ENCODE assay signal across 1 cellular context in the genomic region with DNA sequence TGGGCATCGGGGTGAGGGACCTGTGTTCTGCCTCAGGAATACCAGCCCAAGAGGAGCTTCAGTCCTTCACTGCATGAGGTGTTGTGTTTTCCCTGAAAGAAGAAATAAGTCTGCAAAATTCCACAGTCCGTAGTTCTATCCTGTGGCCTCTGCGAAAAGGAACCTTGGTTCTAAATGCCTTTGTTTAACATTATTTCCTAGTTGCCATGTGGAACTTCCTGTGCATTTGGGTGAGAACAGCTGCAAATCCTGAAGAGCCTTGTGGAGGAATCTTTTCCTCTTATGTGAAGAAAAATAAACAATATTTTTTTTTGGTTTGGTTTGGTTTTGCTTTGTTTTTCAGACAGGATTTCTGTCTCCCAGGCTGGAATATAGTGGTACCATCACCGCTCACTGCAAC.
TF ChIP-seq lines count a peak whose summit lies in the region.

No MANE protein-coding gene starts in this region.

TF ChIP-seq in GM23338, 12 proteins besides CTCF, POLR2A, EP300 and RAD21:
- TF ChIP-seq ZNF331 (CRISPR knock-in tag; IDR thresholded peaks at IDR 0.05; ENCODE audit: low read depth) (no peak), CREB1 (CRISPR knock-in tag; IDR thresholded peaks at IDR 0.05; ENCODE audit: low read depth) (no peak), JUNB (IDR thresholded peaks at IDR 0.05; ENCODE audit: unreplicated experiment) (no peak), POLR2AphosphoS5 (IDR thresholded peaks at IDR 0.05; ENCODE audit: low read depth) (no peak), NANOG (IDR thresholded peaks at IDR 0.05; ENCODE audit: borderline replicate concordance) (no peak), EZH2phosphoT487 (IDR thresholded peaks at IDR 0.05; ENCODE audit: unreplicated experiment) (no peak), STAT1 (IDR thresholded peaks at IDR 0.05; ENCODE audit: unreplicated experiment) (no peak), EZH2 (IDR thresholded peaks at IDR 0.05; ENCODE audit: low read depth, unreplicated experiment) (no peak), ZNF114 (CRISPR knock-in tag; IDR thresholded peaks at IDR 0.05) (no peak)
- TF ChIP-seq, protein P1, sequence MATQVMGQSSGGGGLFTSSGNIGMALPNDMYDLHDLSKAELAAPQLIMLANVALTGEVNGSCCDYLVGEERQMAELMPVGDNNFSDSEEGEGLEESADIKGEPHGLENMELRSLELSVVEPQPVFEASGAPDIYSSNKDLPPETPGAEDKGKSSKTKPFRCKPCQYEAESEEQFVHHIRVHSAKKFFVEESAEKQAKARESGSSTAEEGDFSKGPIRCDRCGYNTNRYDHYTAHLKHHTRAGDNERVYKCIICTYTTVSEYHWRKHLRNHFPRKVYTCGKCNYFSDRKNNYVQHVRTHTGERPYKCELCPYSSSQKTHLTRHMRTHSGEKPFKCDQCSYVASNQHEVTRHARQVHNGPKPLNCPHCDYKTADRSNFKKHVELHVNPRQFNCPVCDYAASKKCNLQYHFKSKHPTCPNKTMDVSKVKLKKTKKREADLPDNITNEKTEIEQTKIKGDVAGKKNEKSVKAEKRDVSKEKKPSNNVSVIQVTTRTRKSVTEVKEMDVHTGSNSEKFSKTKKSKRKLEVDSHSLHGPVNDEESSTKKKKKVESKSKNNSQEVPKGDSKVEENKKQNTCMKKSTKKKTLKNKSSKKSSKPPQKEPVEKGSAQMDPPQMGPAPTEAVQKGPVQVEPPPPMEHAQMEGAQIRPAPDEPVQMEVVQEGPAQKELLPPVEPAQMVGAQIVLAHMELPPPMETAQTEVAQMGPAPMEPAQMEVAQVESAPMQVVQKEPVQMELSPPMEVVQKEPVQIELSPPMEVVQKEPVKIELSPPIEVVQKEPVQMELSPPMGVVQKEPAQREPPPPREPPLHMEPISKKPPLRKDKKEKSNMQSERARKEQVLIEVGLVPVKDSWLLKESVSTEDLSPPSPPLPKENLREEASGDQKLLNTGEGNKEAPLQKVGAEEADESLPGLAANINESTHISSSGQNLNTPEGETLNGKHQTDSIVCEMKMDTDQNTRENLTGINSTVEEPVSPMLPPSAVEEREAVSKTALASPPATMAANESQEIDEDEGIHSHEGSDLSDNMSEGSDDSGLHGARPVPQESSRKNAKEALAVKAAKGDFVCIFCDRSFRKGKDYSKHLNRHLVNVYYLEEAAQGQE (IDR thresholded peaks at IDR 0.05; ENCODE audit: unreplicated experiment) = no peak
- TF ChIP-seq, protein P2, sequence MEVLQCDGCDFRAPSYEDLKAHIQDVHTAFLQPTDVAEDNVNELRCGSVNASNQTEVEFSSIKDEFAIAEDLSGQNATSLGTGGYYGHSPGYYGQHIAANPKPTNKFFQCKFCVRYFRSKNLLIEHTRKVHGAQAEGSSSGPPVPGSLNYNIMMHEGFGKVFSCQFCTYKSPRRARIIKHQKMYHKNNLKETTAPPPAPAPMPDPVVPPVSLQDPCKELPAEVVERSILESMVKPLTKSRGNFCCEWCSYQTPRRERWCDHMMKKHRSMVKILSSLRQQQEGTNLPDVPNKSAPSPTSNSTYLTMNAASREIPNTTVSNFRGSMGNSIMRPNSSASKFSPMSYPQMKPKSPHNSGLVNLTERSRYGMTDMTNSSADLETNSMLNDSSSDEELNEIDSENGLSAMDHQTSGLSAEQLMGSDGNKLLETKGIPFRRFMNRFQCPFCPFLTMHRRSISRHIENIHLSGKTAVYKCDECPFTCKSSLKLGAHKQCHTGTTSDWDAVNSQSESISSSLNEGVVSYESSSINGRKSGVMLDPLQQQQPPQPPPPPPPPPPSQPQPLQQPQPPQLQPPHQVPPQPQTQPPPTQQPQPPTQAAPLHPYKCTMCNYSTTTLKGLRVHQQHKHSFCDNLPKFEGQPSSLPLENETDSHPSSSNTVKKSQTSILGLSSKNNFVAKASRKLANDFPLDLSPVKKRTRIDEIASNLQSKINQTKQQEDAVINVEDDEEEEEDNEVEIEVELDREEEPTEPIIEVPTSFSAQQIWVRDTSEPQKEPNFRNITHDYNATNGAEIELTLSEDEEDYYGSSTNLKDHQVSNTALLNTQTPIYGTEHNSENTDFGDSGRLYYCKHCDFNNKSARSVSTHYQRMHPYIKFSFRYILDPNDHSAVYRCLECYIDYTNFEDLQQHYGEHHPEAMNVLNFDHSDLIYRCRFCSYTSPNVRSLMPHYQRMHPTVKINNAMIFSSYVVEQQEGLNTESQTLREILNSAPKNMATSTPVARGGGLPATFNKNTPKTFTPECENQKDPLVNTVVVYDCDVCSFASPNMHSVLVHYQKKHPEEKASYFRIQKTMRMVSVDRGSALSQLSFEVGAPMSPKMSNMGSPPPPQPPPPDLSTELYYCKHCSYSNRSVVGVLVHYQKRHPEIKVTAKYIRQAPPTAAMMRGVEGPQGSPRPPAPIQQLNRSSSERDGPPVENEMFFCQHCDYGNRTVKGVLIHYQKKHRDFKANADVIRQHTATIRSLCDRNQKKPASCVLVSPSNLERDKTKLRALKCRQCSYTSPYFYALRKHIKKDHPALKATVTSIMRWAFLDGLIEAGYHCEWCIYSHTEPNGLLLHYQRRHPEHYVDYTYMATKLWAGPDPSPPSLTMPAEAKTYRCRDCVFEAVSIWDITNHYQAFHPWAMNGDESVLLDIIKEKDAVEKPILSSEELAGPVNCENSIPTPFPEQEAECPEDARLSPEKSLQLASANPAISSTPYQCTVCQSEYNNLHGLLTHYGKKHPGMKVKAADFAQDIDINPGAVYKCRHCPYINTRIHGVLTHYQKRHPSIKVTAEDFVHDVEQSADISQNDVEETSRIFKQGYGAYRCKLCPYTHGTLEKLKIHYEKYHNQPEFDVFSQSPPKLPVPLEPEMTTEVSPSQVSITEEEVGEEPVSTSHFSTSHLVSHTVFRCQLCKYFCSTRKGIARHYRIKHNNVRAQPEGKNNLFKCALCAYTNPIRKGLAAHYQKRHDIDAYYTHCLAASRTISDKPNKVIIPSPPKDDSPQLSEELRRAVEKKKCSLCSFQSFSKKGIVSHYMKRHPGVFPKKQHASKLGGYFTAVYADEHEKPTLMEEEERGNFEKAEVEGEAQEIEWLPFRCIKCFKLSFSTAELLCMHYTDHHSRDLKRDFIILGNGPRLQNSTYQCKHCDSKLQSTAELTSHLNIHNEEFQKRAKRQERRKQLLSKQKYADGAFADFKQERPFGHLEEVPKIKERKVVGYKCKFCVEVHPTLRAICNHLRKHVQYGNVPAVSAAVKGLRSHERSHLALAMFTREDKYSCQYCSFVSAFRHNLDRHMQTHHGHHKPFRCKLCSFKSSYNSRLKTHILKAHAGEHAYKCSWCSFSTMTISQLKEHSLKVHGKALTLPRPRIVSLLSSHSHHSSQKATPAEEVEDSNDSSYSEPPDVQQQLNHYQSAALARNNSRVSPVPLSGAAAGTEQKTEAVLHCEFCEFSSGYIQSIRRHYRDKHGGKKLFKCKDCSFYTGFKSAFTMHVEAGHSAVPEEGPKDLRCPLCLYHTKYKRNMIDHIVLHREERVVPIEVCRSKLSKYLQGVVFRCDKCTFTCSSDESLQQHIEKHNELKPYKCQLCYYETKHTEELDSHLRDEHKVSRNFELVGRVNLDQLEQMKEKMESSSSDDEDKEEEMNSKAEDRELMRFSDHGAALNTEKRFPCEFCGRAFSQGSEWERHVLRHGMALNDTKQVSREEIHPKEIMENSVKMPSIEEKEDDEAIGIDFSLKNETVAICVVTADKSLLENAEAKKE (CRISPR knock-in tag; IDR thresholded peaks at IDR 0.05) = no peak
- TF ChIP-seq, protein P3, sequence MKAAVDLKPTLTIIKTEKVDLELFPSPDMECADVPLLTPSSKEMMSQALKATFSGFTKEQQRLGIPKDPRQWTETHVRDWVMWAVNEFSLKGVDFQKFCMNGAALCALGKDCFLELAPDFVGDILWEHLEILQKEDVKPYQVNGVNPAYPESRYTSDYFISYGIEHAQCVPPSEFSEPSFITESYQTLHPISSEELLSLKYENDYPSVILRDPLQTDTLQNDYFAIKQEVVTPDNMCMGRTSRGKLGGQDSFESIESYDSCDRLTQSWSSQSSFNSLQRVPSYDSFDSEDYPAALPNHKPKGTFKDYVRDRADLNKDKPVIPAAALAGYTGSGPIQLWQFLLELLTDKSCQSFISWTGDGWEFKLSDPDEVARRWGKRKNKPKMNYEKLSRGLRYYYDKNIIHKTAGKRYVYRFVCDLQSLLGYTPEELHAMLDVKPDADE (IDR thresholded peaks at IDR 0.05) = no peak
